ENCODE assay signal across 8 cellular contexts in the genomic region with DNA sequence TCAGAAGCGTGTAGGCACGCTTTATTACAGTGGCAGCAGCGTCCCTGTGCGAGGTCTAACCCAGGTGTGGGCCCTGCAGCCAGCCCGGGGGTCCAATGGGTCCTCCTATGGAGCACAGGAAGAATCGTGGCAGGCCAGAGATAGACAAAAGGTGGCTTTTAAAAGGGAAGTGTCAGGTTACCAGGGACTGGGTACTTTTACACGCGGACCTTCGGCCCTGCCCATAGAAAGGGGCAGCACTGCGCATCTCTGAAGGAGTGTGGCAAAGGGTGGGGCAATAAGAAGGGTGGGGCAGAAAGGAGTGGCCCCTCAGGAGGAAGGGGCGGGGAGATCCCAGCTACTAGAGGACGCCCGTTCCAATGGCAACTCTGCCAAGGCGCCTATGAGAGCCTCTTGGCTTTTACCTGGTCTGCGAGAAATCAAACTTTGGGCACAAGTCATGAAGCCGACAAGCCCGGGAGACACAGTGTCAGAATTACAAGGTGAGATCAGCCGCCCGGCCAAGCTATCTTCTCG.
DNase-seq lines count a peak whose midpoint lies in the region; ATAC-seq and TF ChIP-seq lines count a peak whose summit lies in the region.

No MANE protein-coding gene starts in this region.

- peak overlapping the region; percentile 74 for H3K27ac ChIP-seq in GM23248
- H3K27ac ChIP-seq in Peyer's patch: peak overlapping the region; percentile 76 to 93 (median 87)
- H3K27ac ChIP-seq in parathyroid adenoma: peak overlapping the region; percentile 92
- peak overlapping the region; percentile 47 to 86 for H3K27ac ChIP-seq in aorta (ENCODE audit: low read depth in 1 of 2, low read length in 2 of 2)

- WGBS in GM23248 (ENCODE audit: low coverage in 1 of 2, low lambda C conversion rate in 2 of 2, missing lambda C conversion rate in 2 of 2), 2 experiments: 1% methylated on average over 18 to 20 of the region's 20 CpGs
- 0 to 1% methylated on average over 20 of the region's 20 CpGs for WGBS in aorta, 2 donors

- peaks cover 5% of the 10 kb centered on the region for H3F3A ChIP-seq in GM23248 (ENCODE audit: insufficient read depth)

- H3K4me3 Mint-ChIP-seq in glutamatergic neuron (ENCODE audit: unreplicated experiment): peak overlapping the region; percentile 96

- H3K9me3 Mint-ChIP-seq in glutamatergic neuron (ENCODE audit: unreplicated experiment): peaks cover 11% of the 10 kb centered on the region

- in situ Hi-C loops in GM23248 (cut with MboI): no loop called here

- no peak for TF ChIP-seq POLR2A in Peyer's patch (IDR thresholded peaks at IDR 0.05)

- H3K4me3 ChIP-seq in GM23248 (peak overlapping the region; percentile 93), Peyer's patch (peak overlapping the region; percentile 57 to 81 (median 72)), parathyroid adenoma (ENCODE audit: low read depth, low read length) (peak overlapping the region; percentile 74), aorta (ENCODE audit: low read length in 2 of 2) (peak overlapping the region; percentile 56 to 80)

- H3K4me2 ChIP-seq in GM23248 (ENCODE audit: unreplicated experiment) (peak overlapping the region; percentile 87), parathyroid adenoma (ENCODE audit: low read length) (peak overlapping the region; percentile 91)

- H3K79me2 ChIP-seq in GM23248 (ENCODE audit: insufficient read depth) (peaks cover 86% of the 10 kb centered on the region), parathyroid adenoma (peaks cover 19% of the 10 kb centered on the region)

- H3K27me3 Mint-ChIP-seq in glutamatergic neuron (ENCODE audit: unreplicated experiment): peaks cover 6% of the 10 kb centered on the region

- H3K27ac Mint-ChIP-seq in glutamatergic neuron (ENCODE audit: unreplicated experiment): peak overlapping the region; percentile 93

- H3K4me1 ChIP-seq in GM23248 (ENCODE audit: insufficient read depth): peaks cover 12% of the 10 kb centered on the region; the same call in 1 of the 2 replicates
- H3K4me1 ChIP-seq in Peyer's patch: peaks cover 0 to 19% (median 3%) of the 10 kb centered on the region in 4 donors
- H3K4me1 ChIP-seq in parathyroid adenoma: peaks cover 6% of the 10 kb centered on the region
- no peaks in the 10 kb centered on the region for H3K4me1 ChIP-seq in aorta (ENCODE audit: control insufficient read depth in 1 of 2, insufficient read depth in 2 of 2, low read length in 2 of 2)

- H2AFZ ChIP-seq in GM23248 (peak overlapping the region; percentile 96), parathyroid adenoma (peak overlapping the region; percentile 85)

- H3K27me3 ChIP-seq in GM23248 (replicated peaks; ENCODE audit: insufficient read depth) (no peaks in the 10 kb centered on the region), Peyer's patch (no peaks in the 10 kb centered on the region), parathyroid adenoma (ENCODE audit: control insufficient read depth, insufficient read depth, low read length) (no peaks in the 10 kb centered on the region), aorta (ENCODE audit: control insufficient read depth in 1 of 2, insufficient read depth in 2 of 2, low read length in 1 of 2) (no peaks in the 10 kb centered on the region)

- TF ChIP-seq CTCF in Peyer's patch (IDR thresholded peaks at IDR 0.05) (no peak), glutamatergic neuron (IDR thresholded peaks at IDR 0.05; ENCODE audit: partially characterized antibody, unreplicated experiment) (no peak), parathyroid adenoma (IDR thresholded peaks at IDR 0.05) (no peak)

- DNase-seq in ELR (ENCODE audit: low read depth) (peak; percentile 88), GM23248 (peak; percentile 89), KG1 (lab: John Stamatoyannopoulos, UW) (peak; percentile 75), Peyer's patch (peak; percentile 81 to 92 (median 84)), glutamatergic neuron (peak; percentile 62), aorta (peak; percentile 79 to 85)
- DNase-seq in activated gamma-delta T cell treated with anti-CD3 and anti-CD28 coated beads, Interleukin-2, amount 50 U/mL, for 16 hours (ENCODE audit: low read depth): peak; percentile 52

- H4K20me1 ChIP-seq in GM23248 (ENCODE audit: insufficient read depth): no peaks in the 10 kb centered on the region

- no peaks in the 10 kb centered on the region for H3K9me3 ChIP-seq in GM23248 (ENCODE audit: low read depth)
- no peaks in the 10 kb centered on the region for H3K9me3 ChIP-seq in Peyer's patch
- no peaks in the 10 kb centered on the region for H3K9me3 ChIP-seq in parathyroid adenoma (ENCODE audit: control insufficient read depth, low read length)
- no peaks in the 10 kb centered on the region for H3K9me3 ChIP-seq in aorta (ENCODE audit: control insufficient read depth, low read length)

- peaks cover 2% of the 10 kb centered on the region for H3K4me1 Mint-ChIP-seq in glutamatergic neuron (ENCODE audit: low read depth, unreplicated experiment)

- peaks cover 4% of the 10 kb centered on the region; the same call in 1 of the 2 replicates for H3K36me3 ChIP-seq in GM23248 (ENCODE audit: low read depth)
- H3K36me3 ChIP-seq in Peyer's patch: no peaks in the 10 kb centered on the region
- H3K36me3 ChIP-seq in parathyroid adenoma (ENCODE audit: control insufficient read depth, insufficient read depth, low read length): no peaks in the 10 kb centered on the region
- peaks cover 0 to 2% of the 10 kb centered on the region in 2 donors for H3K36me3 ChIP-seq in aorta (ENCODE audit: control insufficient read depth in 1 of 2, insufficient read depth in 2 of 2, low read length in 1 of 2)

- no peaks in the 10 kb centered on the region for H3K9me2 ChIP-seq in GM23248 (ENCODE audit: insufficient read depth)

- H3K36me3 Mint-ChIP-seq in glutamatergic neuron (ENCODE audit: unreplicated experiment): no peaks in the 10 kb centered on the region

- peak overlapping the region; percentile 85 for H3K9ac ChIP-seq in GM23248
- peak overlapping the region; percentile 3 for H3K9ac ChIP-seq in parathyroid adenoma

- intact Hi-C loops in aorta (cut with DNase I): no loop called here

- peak; percentile 84 for ATAC-seq in aorta (ENCODE audit: low FRiP score)

Comparison
In these comparisons a context has a peak if more than half of its experiments do, and no peak if none do; other contexts are left out.
1. Peak in every context shown above with its lines: DNase-seq, ATAC-seq, H3K4me3 ChIP-seq and H3K27ac ChIP-seq.